8 cellular contexts compared by ENCODE assay signal in genomic region chr19:39125554-39126311, GRCh38. TPM values are rescaled to one million over a fixed set of nuclear protein-coding genes. Genes with fewer than 3 reads are reported as not detected.
DNase-seq lines count a peak whose midpoint lies in the region; ATAC-seq lines count a peak whose summit lies in the region.

Gene PAK4 (plus strand): TSS chr19:39125786. CDS start chr19:39169554, 43,768 bp downstream.

- no peaks in the 10 kb centered on the region for H3K9me3 Mint-ChIP-seq in IgD-negative memory B cell

- ATAC-seq in GM21528 (IDR thresholded peaks at IDR 0.05; ENCODE audit: low FRiP score, unreplicated experiment) = peak; percentile 67

- peak within 1 kb of the TSS; percentile 68 for H3K4me3 ChIP-seq in mononuclear cell (ENCODE audit: low read length)

- peaks cover 21 to 32% (median 29%) of the 10 kb centered on the region in 3 donors for H3K4me1 Mint-ChIP-seq in IgD-negative memory B cell

- DNase-seq in DMS 273 (lab: John Stamatoyannopoulos, UW; ENCODE audit: unreplicated experiment) = peak; percentile 99
- peak; percentile 97 for DNase-seq in OCI-M2 (lab: John Stamatoyannopoulos, UW; ENCODE audit: unreplicated experiment)
- peak; percentile 95 for DNase-seq in activated T-cell treated with anti-CD3 and anti-CD28 coated beads for 4 hours
- DNase-seq in epidermal melanocyte (ENCODE audit: insufficient read length, low spot score) = peak; percentile 100
- peak; percentile 91 to 92 for DNase-seq in stimulated activated CD8-positive, alpha-beta memory T cell treated with anti-CD3 and anti-CD28 coated beads, Interleukin-4, amount 100 ng/mL, for 1 hour (ENCODE audit: low read depth in 2 of 2, low spot score in 1 of 2)

- peaks cover 2% of the 10 kb centered on the region for H3K36me3 Mint-ChIP-seq in IgD-negative memory B cell

- H3K27ac Mint-ChIP-seq in IgD-negative memory B cell = peak within 1 kb of the TSS; percentile 92 to 97 (median 95)

- no peaks in the 10 kb centered on the region for H3K9me3 ChIP-seq in mononuclear cell (ENCODE audit: low read depth, low read length)

- peaks cover 11% of the 10 kb centered on the region for H3K4me1 ChIP-seq in mononuclear cell (ENCODE audit: insufficient read depth, low read length)

- H3K27me3 ChIP-seq in mononuclear cell (ENCODE audit: insufficient read depth, low read length) = peaks cover 2% of the 10 kb centered on the region

- no peaks in the 10 kb centered on the region for H3K27me3 Mint-ChIP-seq in IgD-negative memory B cell

- H3K4me3 Mint-ChIP-seq in IgD-negative memory B cell = peak within 1 kb of the TSS; percentile 96 to 99 (median 98)

RNA-seq across cellular contexts. Expression of gene PAK4, which starts in this region (rescaled TPM):
- polyA plus RNA-seq in IgD-negative memory B cell = 3.7 TPM
- 1.5 TPM for total RNA-seq in mononuclear cell

Comparison
In these comparisons a context has a peak if more than half of its experiments do, and no peak if none do; other contexts are left out.
1. Peak in every context shown above with its lines: DNase-seq, ATAC-seq and H3K4me3 ChIP-seq.